In genomic region chr12:989751-990278, GRCh38 we compare ENCODE assay signal across 8 cellular contexts. TPM values are rescaled to one million over a fixed set of nuclear protein-coding genes. Genes with fewer than 3 reads are reported as not detected.
DNase-seq lines count a peak whose midpoint lies in the region; ATAC-seq and TF ChIP-seq lines count a peak whose summit lies in the region.

No MANE protein-coding gene starts in this region.

- H3K36me3 Mint-ChIP-seq in activated CD8-positive, alpha-beta T cell treated with anti-CD3 and anti-CD28 coated beads for 36 hours (ENCODE audit: low read depth), result peaks cover 4% of the 10 kb centered on the region

- H3K27me3 Mint-ChIP-seq in activated CD8-positive, alpha-beta T cell treated with anti-CD3 and anti-CD28 coated beads for 36 hours, result no peaks in the 10 kb centered on the region

- H3K4me3 Mint-ChIP-seq in activated CD8-positive, alpha-beta T cell treated with anti-CD3 and anti-CD28 coated beads for 36 hours, result peak overlapping the region; percentile 80

- peaks cover 30% of the 10 kb centered on the region for H3K4me1 ChIP-seq in osteoblast (ENCODE audit: insufficient read depth, low read length)

- peaks cover 11% of the 10 kb centered on the region for H4K20me1 ChIP-seq in osteoblast (ENCODE audit: insufficient read depth, low read length)

- H3K27me3 ChIP-seq in osteoblast (ENCODE audit: insufficient read depth, low read length), result no peaks in the 10 kb centered on the region

- H3K27ac ChIP-seq in osteoblast (ENCODE audit: low read depth, low read length), result peak overlapping the region; percentile 89

- no peak for TF ChIP-seq CTCF in activated CD8-positive, alpha-beta T cell treated with anti-CD3 and anti-CD28 coated beads for 36 hours (IDR thresholded peaks at IDR 0.05)
- no peak for TF ChIP-seq CTCF in foreskin fibroblast (IDR thresholded peaks at IDR 0.05; ENCODE audit: low read depth, low read length)
- TF ChIP-seq CTCF in osteoblast (IDR thresholded peaks at IDR 0.05; ENCODE audit: extremely low read depth, low read depth, low read length), result no peak

- H3K36me3 ChIP-seq in osteoblast (ENCODE audit: insufficient read depth, low read length), result no peaks in the 10 kb centered on the region

- peak overlapping the region; percentile 87 for H3K27ac Mint-ChIP-seq in activated CD8-positive, alpha-beta T cell treated with anti-CD3 and anti-CD28 coated beads for 36 hours

- peak overlapping the region; percentile 95 for H3K4me2 ChIP-seq in osteoblast (ENCODE audit: insufficient read depth, low read length)

- POLR2A ChIA-PET in activated CD8-positive, alpha-beta T cell treated with anti-CD3 and anti-CD28 coated beads for 36 hours (lab: Charles Lee), result interaction anchor here (0.6 to 1.9 kb wide), 8 partner anchors 9 to 613 kb away, joined by 3 to 6 read pairs (median 3); partner anchors contain the start of gene RAD52

- peak overlapping the region; percentile 74 to 83 for H3K4me3 ChIP-seq in foreskin fibroblast (ENCODE audit: low read depth in 1 of 2, low read length in 2 of 2)
- peak overlapping the region; percentile 88 for H3K4me3 ChIP-seq in osteoblast (ENCODE audit: insufficient read depth, low read length)

- H3K9me3 ChIP-seq in osteoblast (ENCODE audit: low read depth, low read length), result no peaks in the 10 kb centered on the region

- peaks cover 36% of the 10 kb centered on the region for H3K4me1 Mint-ChIP-seq in activated CD8-positive, alpha-beta T cell treated with anti-CD3 and anti-CD28 coated beads for 36 hours (ENCODE audit: low read depth)

- no peaks in the 10 kb centered on the region for H3K9me3 Mint-ChIP-seq in activated CD8-positive, alpha-beta T cell treated with anti-CD3 and anti-CD28 coated beads for 36 hours

- peaks cover 50% of the 10 kb centered on the region for H3K79me2 ChIP-seq in osteoblast (ENCODE audit: insufficient read depth, low read length)

- peak overlapping the region; percentile 93 for H2AFZ ChIP-seq in osteoblast (ENCODE audit: low read length)

- intact Hi-C loops in activated CD8-positive, alpha-beta T cell treated with anti-CD3 and anti-CD28 coated beads for 36 hours (cut with micrococcal nuclease), result loop anchor here (10.0 kb wide), 1 partner anchor 105 kb away; no protein-coding TSS in a partner anchor

- no peak for ATAC-seq in activated CD8-positive, alpha-beta T cell treated with anti-CD3 and anti-CD28 coated beads for 36 hours
- no peak for ATAC-seq in esophagus mucosa

- CTCF ChIA-PET in activated CD8-positive, alpha-beta T cell treated with anti-CD3 and anti-CD28 coated beads for 36 hours (lab: Charles Lee), result interaction anchor here (1.0 to 1.5 kb wide), 3 partner anchors 28 to 420 kb away, joined by 3 to 4 read pairs (median 3); no protein-coding TSS in a partner anchor

- DNase-seq in NOMO-1 (lab: John Stamatoyannopoulos, UW; ENCODE audit: unreplicated experiment in 2 of 2) (peak; percentile 31 to 40), NOMO-1 treated with dmso at 0.1 percent for 144 hours (lab: John Stamatoyannopoulos, UW; ENCODE audit: unreplicated experiment) (no peak), NCI-H1105 treated with DMSO at 0.1 percent for 48 hours (lab: John Stamatoyannopoulos, UW) (peak; percentile 64), foreskin fibroblast (peak; percentile 84 to 91), osteoblast (ENCODE audit: insufficient read length, low spot score, missing footprints) (peak; percentile 96), GM19238 (ENCODE audit: insufficient read length, low spot score) (no peak)
- DNase-seq in activated CD8-positive, alpha-beta T cell treated with anti-CD3 and anti-CD28 coated beads for 36 hours, result no peak

RNA-seq across cellular contexts. Expression of gene ERC1, which starts 1.2 kb away (rescaled TPM):
- 10 to 100 TPM; 21.7 to 27.0 TPM for total RNA-seq in activated CD8-positive, alpha-beta T cell treated with anti-CD3 and anti-CD28 coated beads for 36 hours
- total RNA-seq in osteoblast (36.2 and 40.7 TPM in 2 replicates), esophagus mucosa (54.2 TPM)

RNA-seq across cellular contexts. Expression of gene RAD52, which starts 40.3 kb away (rescaled TPM):
- total RNA-seq in activated CD8-positive, alpha-beta T cell treated with anti-CD3 and anti-CD28 coated beads for 36 hours, result 10 to 100 TPM; 14.9 to 16.3 TPM
- 10.1 and 15.9 TPM in 2 replicates for total RNA-seq in osteoblast
- 4.7 TPM for total RNA-seq in esophagus mucosa

Comparison
In these comparisons a context has a peak if more than half of its experiments do, and no peak if none do; other contexts are left out.
1. DNase-seq: peak in NOMO-1 (2 of 2), NCI-H1105 treated with DMSO at 0.1 percent for 48 hours (single experiment), foreskin fibroblast (2 of 2) and osteoblast (single experiment); none in NOMO-1 treated with dmso at 0.1 percent for 144 hours (single experiment), activated CD8-positive, alpha-beta T cell treated with anti-CD3 and anti-CD28 coated beads for 36 hours (single experiment) and GM19238 (single experiment).